22 cellular contexts compared by ENCODE assay signal in the genomic region with DNA sequence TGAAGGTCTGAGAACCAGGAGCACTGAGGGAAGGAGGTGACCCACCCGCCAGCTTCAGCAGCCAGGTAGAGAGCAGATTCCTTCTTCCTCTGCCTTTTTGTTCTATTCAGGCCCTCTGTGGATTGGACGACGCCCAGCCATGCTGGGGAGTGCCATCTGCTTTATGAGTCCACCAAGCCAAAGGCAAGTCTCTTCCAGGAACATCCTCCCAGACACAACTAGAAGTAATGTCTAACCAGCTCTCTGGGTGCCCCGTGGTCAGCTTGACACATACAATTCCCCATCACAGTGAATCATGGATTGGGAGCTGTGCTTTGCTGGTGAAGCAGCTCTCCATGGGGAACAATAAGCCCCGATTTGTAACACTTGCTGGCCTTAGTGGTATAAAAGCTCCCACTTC.
A peak's percentile ranks its signal among the peaks of the same experiment; 100 is the strongest.
DNase-seq lines count a peak whose midpoint lies in the region; ATAC-seq lines count a peak whose summit lies in the region.
"Had no signal": no experiment of that assay in that cellular context is flagged by ENCODE, and none has a peak within 500 bp of the region (broad histone marks: within the 10 kb centered on the region; RNA-seq: fewer than 3 reads in every experiment).

No MANE protein-coding gene starts in this region.

- H2BK15ac ChIP-seq in mesenchymal stem cell (ENCODE audit: low read depth, poor library complexity, severe bottlenecking): peak overlapping the region; percentile 54

- H3K36me3 ChIP-seq in mesenchymal stem cell (ENCODE audit: control insufficient read depth in 1 of 2, insufficient read depth in 2 of 2, low read depth in 1 of 2, low read length in 2 of 2): no peaks in the 10 kb centered on the region

- no peak overlapping the region for H4K8ac ChIP-seq in mesenchymal stem cell (ENCODE audit: low read length)

- no peaks in the 10 kb centered on the region for H3K79me1 ChIP-seq in mesenchymal stem cell (replicated peaks; ENCODE audit: low read length, poor library complexity, severe bottlenecking)

- H3K14ac ChIP-seq in mesenchymal stem cell (ENCODE audit: low read length in 2 of 2): no peak overlapping the region

- H3K4me3 ChIP-seq in mesenchymal stem cell (ENCODE audit: insufficient read depth in 1 of 2, low read depth in 1 of 2, low read length in 2 of 2): no peak overlapping the region

- H3K4me1 ChIP-seq in mesenchymal stem cell (ENCODE audit: control insufficient read depth, insufficient read depth, low read depth, low read length): no peaks in the 10 kb centered on the region

- no peak overlapping the region for H3K9ac ChIP-seq in mesenchymal stem cell (ENCODE audit: low read length)

- no peak overlapping the region for H3K4me2 ChIP-seq in mesenchymal stem cell (ENCODE audit: low read length, poor library complexity, severe bottlenecking)

- no peak overlapping the region for H3K27ac ChIP-seq in mesenchymal stem cell (ENCODE audit: low read length, poor library complexity, severe bottlenecking)
- H3K27ac ChIP-seq: C4-2B had no signal

- H2BK120ac ChIP-seq in mesenchymal stem cell (ENCODE audit: low read depth, low read length): no peak overlapping the region

- H2AFZ ChIP-seq in mesenchymal stem cell (ENCODE audit: low read depth, low read length): no peak overlapping the region

- 93% methylated on average over 5 of the region's 5 CpGs for WGBS in mesenchymal stem cell

- H3K27me3 ChIP-seq in mesenchymal stem cell (ENCODE audit: control insufficient read depth in 1 of 2, insufficient read depth in 1 of 2, low read length in 2 of 2): peaks cover 12 to 70% of the 10 kb centered on the region in 2 experiments

- intact Hi-C loops in posterior cingulate gyrus (cut with DNase I): no loop called here

- no peak overlapping the region for H4K91ac ChIP-seq in mesenchymal stem cell (ENCODE audit: low read length)

- no peak overlapping the region for H3K4ac ChIP-seq in mesenchymal stem cell (ENCODE audit: low read depth in 1 of 2, low read length in 2 of 2)

- no peak overlapping the region for H2BK12ac ChIP-seq in mesenchymal stem cell (ENCODE audit: low read length in 2 of 2)

- H3K9me3 ChIP-seq in mesenchymal stem cell (ENCODE audit: control insufficient read depth, low read length): peaks cover 4% of the 10 kb centered on the region

- ATAC-seq in HG02885 (IDR thresholded peaks at IDR 0.05; ENCODE audit: poor library complexity, unreplicated experiment): no peak
- ATAC-seq: HCT116, Panc1 had no signal

- no peak overlapping the region for H2BK5ac ChIP-seq in mesenchymal stem cell (ENCODE audit: low read depth, low read length, poor library complexity, severe bottlenecking)

- DNase-seq in Ammon's horn (ENCODE audit: low spot score) (peak; percentile 9), cerebellar cortex (ENCODE audit: low spot score) (peak; percentile 93), mesenchymal stem cell (no peak), posterior cingulate gyrus (peak in 7 of 10 donors; percentile 25 to 92 (median 53)), HUDEP-2 (lab: John Stamatoyannopoulos, UW; ENCODE audit: unreplicated experiment in 76 of 76) (no peak)
- DNase-seq in activated naive CD4-positive, alpha-beta T cell treated with anti-CD3 and anti-CD28 coated beads, Interleukin-2, amount 50 U/mL, for 16 hours: no peak
- no peak for DNase-seq in activated naive CD4-positive, alpha-beta T cell treated with Interleukin-2 at 50 U/mL for 16 hours
- DNase-seq: 8988T; Calu3; CD8-positive, alpha-beta memory T cell; GDM1; GOT3; MV-4-11; NCI-H1105 treated with DMSO at 0.1 percent for 48 hours; NCI-H187; NCI-H524; NCI-H774; NK-92 treated with Interleukin-12 subunit alpha and Interleukin-12 subunit beta, amount 100 ng/mL, for 24 hours had no signal

- H3K18ac ChIP-seq in mesenchymal stem cell (ENCODE audit: low read depth in 1 of 2, low read length in 2 of 2): no peak overlapping the region

- H2AK5ac ChIP-seq in mesenchymal stem cell (ENCODE audit: low read length, severe bottlenecking): no peak overlapping the region

- H3K23ac ChIP-seq in mesenchymal stem cell (ENCODE audit: low read length in 2 of 2): no peak overlapping the region

Comparison
In these comparisons a context has a peak if more than half of its experiments do, and no peak if none do; other contexts are left out.
1. DNase-seq: peak in Ammon's horn (single experiment), cerebellar cortex (single experiment) and posterior cingulate gyrus (7 of 10); none in mesenchymal stem cell (single experiment), activated naive CD4-positive, alpha-beta T cell treated with anti-CD3 and anti-CD28 coated beads, Interleukin-2, amount 50 U/mL, for 16 hours (single experiment), HUDEP-2 (0 of 76) and activated naive CD4-positive, alpha-beta T cell treated with Interleukin-2 at 50 U/mL for 16 hours (single experiment).